In genomic region chr19:31350693-31351211, GRCh38 we compare ENCODE assay signal across 8 cellular contexts. TPM values are rescaled to one million over a fixed set of nuclear protein-coding genes. Genes with fewer than 3 reads are reported as not detected.
DNase-seq lines count a peak whose midpoint lies in the region; ATAC-seq and TF ChIP-seq lines count a peak whose summit lies in the region.

No MANE protein-coding gene starts in this region.

- DNase-seq in AG04449 (ENCODE audit: low read depth, low spot score) = no peak
- peak; percentile 8 to 59 for DNase-seq in HAP-1 (ENCODE audit: low spot score in 2 of 2)
- peak; percentile 31 for DNase-seq in activated CD4-positive, alpha-beta memory T cell treated with anti-CD3 and anti-CD28 coated beads, Interleukin-2, amount 10 ng/mL, durations not matched to agents 7 days and 5 days
- DNase-seq in fibroblast of mammary gland (ENCODE audit: low read depth) = peak; percentile 35
- no peak for DNase-seq in MV-4-11 (lab: John Stamatoyannopoulos, UW)

- H3K27me3 Mint-ChIP-seq in activated CD4-positive, alpha-beta memory T cell treated with anti-CD3 and anti-CD28 coated beads, Interleukin-2, amount 10 ng/mL, durations not matched to agents 7 days and 5 days = peaks cover 69% of the 10 kb centered on the region

- peak overlapping the region; percentile 86 for H3K27ac ChIP-seq in muscle layer of colon (ENCODE audit: low read depth, low read length)

- POLR2A ChIA-PET in AG04449 (lab: Yijun Ruan, JAX) = interaction anchor here (1.1 to 1.4 kb wide), 2 partner anchors 22 to 28 kb away, joined by 4 to 5 read pairs; no protein-coding TSS in a partner anchor
- POLR2A ChIA-PET in activated CD4-positive, alpha-beta memory T cell treated with anti-CD3 and anti-CD28 coated beads, Interleukin-2, amount 10 ng/mL, durations not matched to agents 7 days and 5 days (lab: Charles Lee) = interaction anchor here (1.0 kb wide), 1 partner anchor 11 kb away, joined by 3 read pairs; no protein-coding TSS in a partner anchor

- peaks cover 38% of the 10 kb centered on the region for H3K4me1 Mint-ChIP-seq in activated CD4-positive, alpha-beta memory T cell treated with anti-CD3 and anti-CD28 coated beads, Interleukin-2, amount 10 ng/mL, durations not matched to agents 7 days and 5 days

- in situ Hi-C loops in HAP-1 (cut with MboI; ENCODE audit: low sequenced_read_pairs) = no loop called here

- H3K27me3 ChIP-seq in HAP-1 (ENCODE audit: low read depth) (peaks cover 3% of the 10 kb centered on the region; the same call in 1 of the 2 replicates), muscle layer of colon (ENCODE audit: control insufficient read depth in 1 of 2, insufficient read depth in 2 of 2, low read length in 2 of 2) (no peaks in the 10 kb centered on the region)

- no peaks in the 10 kb centered on the region for H3K36me3 ChIP-seq in HAP-1 (replicated peaks)
- H3K36me3 ChIP-seq in muscle layer of colon (ENCODE audit: insufficient read depth, low read length) = no peaks in the 10 kb centered on the region

- peak overlapping the region; percentile 80 for H3K4me3 Mint-ChIP-seq in activated CD4-positive, alpha-beta memory T cell treated with anti-CD3 and anti-CD28 coated beads, Interleukin-2, amount 10 ng/mL, durations not matched to agents 7 days and 5 days

- peak overlapping the region; percentile 65 for H3K9ac ChIP-seq in muscle layer of colon (ENCODE audit: low read length)

- no peaks in the 10 kb centered on the region for H3K9me3 Mint-ChIP-seq in activated CD4-positive, alpha-beta memory T cell treated with anti-CD3 and anti-CD28 coated beads, Interleukin-2, amount 10 ng/mL, durations not matched to agents 7 days and 5 days

- H3K36me3 Mint-ChIP-seq in activated CD4-positive, alpha-beta memory T cell treated with anti-CD3 and anti-CD28 coated beads, Interleukin-2, amount 10 ng/mL, durations not matched to agents 7 days and 5 days (ENCODE audit: low read depth) = peaks cover 4% of the 10 kb centered on the region

- CTCF ChIA-PET in AG04449 (lab: Yijun Ruan, JAX) = interaction anchor here (1.1 to 1.8 kb wide), 2 partner anchors 12 to 296 kb away, joined by 3 to 4 read pairs; no protein-coding TSS in a partner anchor
- CTCF ChIA-PET in activated CD4-positive, alpha-beta memory T cell treated with anti-CD3 and anti-CD28 coated beads, Interleukin-2, amount 10 ng/mL, durations not matched to agents 7 days and 5 days (lab: Charles Lee) = no interaction called here

- H3K9me3 ChIP-seq in HAP-1 = no peaks in the 10 kb centered on the region
- H3K9me3 ChIP-seq in muscle layer of colon (ENCODE audit: low read length) = no peaks in the 10 kb centered on the region

- H3K4me3 ChIP-seq in AG04449 (ENCODE audit: low read depth, low read length) (peak overlapping the region; percentile 72), HAP-1 (peak overlapping the region; percentile 56), fibroblast of mammary gland (ENCODE audit: control insufficient read depth, low read depth, low read length) (peak overlapping the region; percentile 64), muscle layer of colon (ENCODE audit: low read depth in 1 of 2, low read length in 2 of 2) (peak overlapping the region; percentile 75 to 90)

- H3K27ac Mint-ChIP-seq in activated CD4-positive, alpha-beta memory T cell treated with anti-CD3 and anti-CD28 coated beads, Interleukin-2, amount 10 ng/mL, durations not matched to agents 7 days and 5 days = no peak overlapping the region

- ATAC-seq in GM18517 (IDR thresholded peaks at IDR 0.05; ENCODE audit: unreplicated experiment) (no peak), GM18511 (IDR thresholded peaks at IDR 0.05; ENCODE audit: unreplicated experiment) (no peak)

- H3K4me1 ChIP-seq in HAP-1 = no peaks in the 10 kb centered on the region
- peaks cover 31% of the 10 kb centered on the region for H3K4me1 ChIP-seq in muscle layer of colon (ENCODE audit: insufficient read depth, low read length)

- TF ChIP-seq CTCF in AG04449 (IDR thresholded peaks at IDR 0.05; ENCODE audit: insufficient read depth, low read length, missing control alignments) (no peak), fibroblast of mammary gland (conservative IDR thresholded peaks at IDR 0.05; ENCODE audit: control insufficient read depth, insufficient read depth, low read depth, low read length) (no peak)

RNA-seq across cellular contexts. Expression of gene TSHZ3, which starts 1.5 kb away (rescaled TPM):
- 1 to 10 TPM; 3.0 to 4.2 TPM for total RNA-seq in activated CD4-positive, alpha-beta memory T cell treated with anti-CD3 and anti-CD28 coated beads, Interleukin-2, amount 10 ng/mL, durations not matched to agents 7 days and 5 days

Comparison
In these comparisons a context has a peak if more than half of its experiments do, and no peak if none do; other contexts are left out.
1. DNase-seq: peak in HAP-1 (2 of 2), activated CD4-positive, alpha-beta memory T cell treated with anti-CD3 and anti-CD28 coated beads, Interleukin-2, amount 10 ng/mL, durations not matched to agents 7 days and 5 days (single experiment) and fibroblast of mammary gland (single experiment); none in AG04449 (single experiment) and MV-4-11 (single experiment).
2. Peak in every context shown above with its lines, with median percentiles within 50 percentile points of each other: H3K4me3 ChIP-seq.